Comparison of ENCODE assay signal across 1 cellular context in genomic region chr16:56911771-56912541, GRCh38.
TF ChIP-seq lines count a peak whose summit lies in the region.

No MANE protein-coding gene starts in this region.

TF ChIP-seq in HepG2, 621 proteins besides CTCF, POLR2A, EP300 and RAD21 (continued from another document):
- TF ChIP-seq ZBTB39 (CRISPR knock-in tag; IDR thresholded peaks at IDR 0.05), result no peak
